In genomic region chr5:148805323-148806290, GRCh38 we compare ENCODE assay signal across 8 cellular contexts. TPM values are rescaled to one million over a fixed set of nuclear protein-coding genes. Genes with fewer than 3 reads are reported as not detected.
DNase-seq lines count a peak whose midpoint lies in the region; ATAC-seq and TF ChIP-seq lines count a peak whose summit lies in the region.

No MANE protein-coding gene starts in this region.

- H2AK5ac ChIP-seq in mesendoderm (ENCODE audit: low read length) (no peak overlapping the region), H9 (ENCODE audit: insufficient read length, low read length) (no peak overlapping the region)

- no peak for TF ChIP-seq CTCF in DOHH2 (IDR thresholded peaks at IDR 0.05; ENCODE audit: low read depth, low read length, poor library complexity, severe bottlenecking)
- TF ChIP-seq CTCF in activated B cell treated with CpG ODN at 0.5 μM for 24 hours (IDR thresholded peaks at IDR 0.05), result no peak
- no peak for TF ChIP-seq CTCF in H9 (conservative IDR thresholded peaks at IDR 0.05)

- H4K20me1 ChIP-seq in DOHH2 (ENCODE audit: control insufficient read depth, insufficient read depth, low read depth, low read length), result no peaks in the 10 kb centered on the region
- no peaks in the 10 kb centered on the region for H4K20me1 ChIP-seq in H9 (ENCODE audit: control insufficient read depth, insufficient read depth, insufficient read length)

- H3K4me3 ChIP-seq in DOHH2 (ENCODE audit: low read length) (peak overlapping the region; percentile 33), mesendoderm (ENCODE audit: low read length) (no peak overlapping the region)

- no peak overlapping the region for H3K9ac ChIP-seq in mesendoderm (ENCODE audit: low read length)
- H3K9ac ChIP-seq in H9 (ENCODE audit: extremely low read depth, insufficient read length, low read length), result no peak overlapping the region

- H3K9me2 ChIP-seq in DOHH2 (replicated peaks; ENCODE audit: control insufficient read depth, low read length), result no peaks in the 10 kb centered on the region

- H3K27me3 ChIP-seq in DOHH2 (ENCODE audit: control insufficient read depth, low read length) (no peaks in the 10 kb centered on the region), mesendoderm (ENCODE audit: insufficient read depth, low read length, poor library complexity) (no peaks in the 10 kb centered on the region), H9 (ENCODE audit: insufficient read depth, low read length) (no peaks in the 10 kb centered on the region)

- no peak overlapping the region for H3T11ph ChIP-seq in H9 (ENCODE audit: low read length)

- H2BK20ac ChIP-seq in H9 (ENCODE audit: low read depth, low read length, poor library complexity, severe bottlenecking), result no peak overlapping the region

- no peaks in the 10 kb centered on the region for H3K23me2 ChIP-seq in H9 (ENCODE audit: insufficient read length, low read depth, low read length, poor library complexity, severe bottlenecking)

- intact Hi-C loops in activated B cell treated with CpG ODN at 0.5 μM for 24 hours (cut with micrococcal nuclease), result loop anchor here (5.0 to 10.0 kb wide), 2 partner anchors 152 to 1001 kb away; no protein-coding TSS in a partner anchor

- H3K27me3 Mint-ChIP-seq in activated B cell treated with CpG ODN at 0.5 μM for 24 hours (no peaks in the 10 kb centered on the region), H9 (ENCODE audit: low read depth) (no peaks in the 10 kb centered on the region)

- H3K36me3 Mint-ChIP-seq in activated B cell treated with CpG ODN at 0.5 μM for 24 hours (ENCODE audit: low read depth) (no peaks in the 10 kb centered on the region), H9 (ENCODE audit: insufficient read depth in 1 of 3, low read depth in 3 of 3) (no peaks in the 10 kb centered on the region; a peak in 1 of 7 replicates)

- H2AFZ ChIP-seq in H9 (ENCODE audit: low read length), result no peak overlapping the region

- no peaks in the 10 kb centered on the region for H3K9me3 Mint-ChIP-seq in activated B cell treated with CpG ODN at 0.5 μM for 24 hours
- no peaks in the 10 kb centered on the region for H3K9me3 Mint-ChIP-seq in H9

- peak overlapping the region; percentile 47 for H3K4me3 Mint-ChIP-seq in activated B cell treated with CpG ODN at 0.5 μM for 24 hours
- no peak overlapping the region for H3K4me3 Mint-ChIP-seq in H9

- H4K8ac ChIP-seq in mesendoderm (ENCODE audit: low read depth, low read length) (no peak overlapping the region), H9 (replicated peaks; ENCODE audit: insufficient read length, low read depth, low read length) (no peak overlapping the region)

- H2BK120ac ChIP-seq in mesendoderm (ENCODE audit: low read depth, low read length) (no peak overlapping the region), H9 (ENCODE audit: low read depth, low read length, poor library complexity, severe bottlenecking) (no peak overlapping the region)

- H3K36me3 ChIP-seq in DOHH2 (ENCODE audit: control insufficient read depth, low read length) (no peaks in the 10 kb centered on the region), mesendoderm (ENCODE audit: control insufficient read depth, insufficient read depth, low read length) (no peaks in the 10 kb centered on the region)

- H3K23ac ChIP-seq in mesendoderm (ENCODE audit: low read length), result no peak overlapping the region
- no peak overlapping the region for H3K23ac ChIP-seq in H9 (ENCODE audit: insufficient read length, low read depth, low read length)

- H4K91ac ChIP-seq in H9 (ENCODE audit: insufficient read length, low read depth, low read length), result no peak overlapping the region

- CTCF ChIA-PET in activated B cell treated with CpG ODN at 0.5 μM for 24 hours (lab: Charles Lee), result interaction anchor here (1.1 to 1.9 kb wide), 4 partner anchors 14 to 151 kb away, joined by 4 to 10 read pairs (median 6); no protein-coding TSS in a partner anchor

- ATAC-seq in GM19372 (IDR thresholded peaks at IDR 0.05; ENCODE audit: low read depth, unreplicated experiment), result peak; percentile 24
- peak; percentile 41 for ATAC-seq in HG03457 (IDR thresholded peaks at IDR 0.05; ENCODE audit: unreplicated experiment)
- peak; percentile 28 for ATAC-seq in activated B cell treated with CpG ODN at 0.5 μM for 24 hours (ENCODE audit: low read depth)

- H3K27ac Mint-ChIP-seq in activated B cell treated with CpG ODN at 0.5 μM for 24 hours, result peak overlapping the region; percentile 88
- 0 out of 7 replicates have a peak overlapping the region, but pooled peaks of 1 of the 3 experiments have one; percentile 13 for H3K27ac Mint-ChIP-seq in H9

- H2BK12ac ChIP-seq in H9 (ENCODE audit: insufficient read length, low read depth, low read length), result no peak overlapping the region

- no peak overlapping the region for H3K56ac ChIP-seq in mesendoderm (ENCODE audit: low read length)
- no peak overlapping the region for H3K56ac ChIP-seq in H9 (ENCODE audit: insufficient read length, low read depth, low read length)

- H3K4me2 ChIP-seq in DOHH2 (ENCODE audit: low read length) (peak overlapping the region; percentile 59), mesendoderm (ENCODE audit: low read length) (no peak overlapping the region), H9 (ENCODE audit: insufficient read depth, insufficient read length, low read length) (no peak overlapping the region)

- H3K9me3 ChIP-seq in DOHH2 (ENCODE audit: control insufficient read depth, insufficient read depth, low read length) (no peaks in the 10 kb centered on the region), H9 (ENCODE audit: control insufficient read depth, low read depth, low read length) (no peaks in the 10 kb centered on the region)

- no peak for DNase-seq in activated B cell treated with CpG ODN at 0.5 μM for 24 hours
- DNase-seq in mesendoderm, result peak; percentile 11
- DNase-seq in NCI-H1436 treated with DMSO at 0.1 percent for 48 hours (lab: John Stamatoyannopoulos, UW), result no peak
- DNase-seq in H9, result no peak
- DNase-seq in ecto neural progenitor cell (ENCODE audit: low spot score), result no peak

- H2BK5ac ChIP-seq in mesendoderm (ENCODE audit: low read length), result no peak overlapping the region
- no peak overlapping the region for H2BK5ac ChIP-seq in H9 (ENCODE audit: insufficient read length, low read length)

- peaks cover 65% of the 10 kb centered on the region for H3K4me1 ChIP-seq in DOHH2 (ENCODE audit: control insufficient read depth, low read length)
- no peaks in the 10 kb centered on the region for H3K4me1 ChIP-seq in mesendoderm (ENCODE audit: control insufficient read depth, low read depth, low read length)
- no peaks in the 10 kb centered on the region; the same call in 1 of the 2 replicates for H3K4me1 ChIP-seq in H9 (ENCODE audit: insufficient read depth, low read length)

- H3K4ac ChIP-seq in mesendoderm (ENCODE audit: low read depth, low read length) (no peak overlapping the region), H9 (ENCODE audit: low read depth, low read length) (no peak overlapping the region)

- no peak overlapping the region for H3K18ac ChIP-seq in mesendoderm (ENCODE audit: low read length)
- H3K18ac ChIP-seq in H9 (ENCODE audit: insufficient read length, low read depth, low read length), result no peak overlapping the region

- H3K27ac ChIP-seq in DOHH2 (ENCODE audit: low read depth, low read length), result peak overlapping the region; percentile 34
- no peak overlapping the region for H3K27ac ChIP-seq in mesendoderm (ENCODE audit: low read depth, low read length)
- no peak overlapping the region for H3K27ac ChIP-seq in H9 (ENCODE audit: insufficient read length, low read depth, low read length)

- WGBS in mesendoderm (ENCODE audit: extremely low coverage, insufficient coverage, low lambda C conversion rate), result no CpG with 5 or more reads among the region's 7 CpGs
- WGBS in H9 (ENCODE audit: extremely low coverage, insufficient read length, low lambda C conversion rate), result no CpG with 5 or more reads among the region's 7 CpGs

- H3F3A ChIP-seq in DOHH2 (ENCODE audit: control insufficient read depth, insufficient read depth), result peaks cover 20% of the 10 kb centered on the region

- no peaks in the 10 kb centered on the region for H3K79me2 ChIP-seq in DOHH2 (ENCODE audit: control insufficient read depth, low read length)
- no peaks in the 10 kb centered on the region for H3K79me2 ChIP-seq in mesendoderm (ENCODE audit: control insufficient read depth, insufficient read depth, low read length)
- H3K79me2 ChIP-seq in H9 (ENCODE audit: insufficient read depth, low read length), result no peaks in the 10 kb centered on the region

- H3K14ac ChIP-seq in H9 (ENCODE audit: insufficient read depth, low read length), result no peak overlapping the region

- no peak overlapping the region for H2BK15ac ChIP-seq in mesendoderm (replicated peaks; ENCODE audit: low read depth)
- no peak overlapping the region for H2BK15ac ChIP-seq in H9 (ENCODE audit: low read depth, low read length)

- no peak overlapping the region for H4K5ac ChIP-seq in mesendoderm (ENCODE audit: low read length)
- H4K5ac ChIP-seq in H9 (ENCODE audit: insufficient read length, low read depth, low read length), result no peak overlapping the region

- no peaks in the 10 kb centered on the region for H3K79me1 ChIP-seq in mesendoderm (ENCODE audit: low read length)
- H3K79me1 ChIP-seq in H9 (ENCODE audit: insufficient read depth, low read depth, low read length, poor library complexity, severe bottlenecking), result no peaks in the 10 kb centered on the region

- H3K4me1 Mint-ChIP-seq in activated B cell treated with CpG ODN at 0.5 μM for 24 hours, result peaks cover 66% of the 10 kb centered on the region
- H3K4me1 Mint-ChIP-seq in H9, result peaks cover 7% of the 10 kb centered on the region in 2 experiments; a peak in 3 of 4 replicates

- POLR2A ChIA-PET in activated B cell treated with CpG ODN at 0.5 μM for 24 hours (lab: Charles Lee), result interaction anchor here (1.5 to 3.8 kb wide), 5 partner anchors 11 to 29 kb away, joined by 3 to 19 read pairs (median 5); partner anchors contain the start of gene ADRB2

RNA-seq across cellular contexts. Expression of gene ADRB2, which starts 20.8 kb away (rescaled TPM):
- 3.2 TPM in 2 replicates for total RNA-seq in activated B cell treated with CpG ODN at 0.5 μM for 24 hours
- 0.59 TPM for polyA plus RNA-seq in mesendoderm (2013, experiment 1 of 2)
- 0.48 TPM for polyA plus RNA-seq in mesendoderm (2013, experiment 2 of 2)
- total RNA-seq in H9 (2021), result 0.26 TPM in 2 replicates
